16 cellular contexts compared by ENCODE assay signal in genomic region chr5:116355819-116356601, GRCh38.
DNase-seq lines count a peak whose midpoint lies in the region; ATAC-seq and TF ChIP-seq lines count a peak whose summit lies in the region.
"Had no signal": no experiment of that assay in that cellular context is flagged by ENCODE, and none has a peak within 500 bp of the region (broad histone marks: within the 10 kb centered on the region; RNA-seq: fewer than 3 reads in every experiment).

No MANE protein-coding gene starts in this region.

- 62 to 64% methylated on average over 5 to 6 of the region's 6 CpGs for WGBS in transverse colon (ENCODE audit: low coverage in 1 of 2), 2 donors
- 95 to 99% (median 97%) methylated on average over 6 of the region's 6 CpGs for WGBS in heart left ventricle, 4 donors

- TF ChIP-seq RAD21 in HCT116 (IDR thresholded peaks at IDR 0.05; ENCODE audit: low read depth): no peak

- no peak overlapping the region for H3K4me3 ChIP-seq in HCT116 (replicated peaks in 1 of 2; ENCODE audit: low read depth in 1 of 2, low read length in 2 of 2)
- no peak overlapping the region for H3K4me3 ChIP-seq in mucosa of descending colon
- no peak overlapping the region for H3K4me3 ChIP-seq in transverse colon
- H3K4me3 ChIP-seq in heart left ventricle: no peak overlapping the region
- H3K4me3 ChIP-seq: GM23338 had no signal

- CTCF ChIA-PET in HCT116 (lab: Charles Lee): no interaction called here

- H3K9me3 ChIP-seq in HCT116 (ENCODE audit: control insufficient read depth in 1 of 2, insufficient read depth in 1 of 2, low read depth in 1 of 2, low read length in 2 of 2) (no peaks in the 10 kb centered on the region; a peak in 1 of 4 replicates), mucosa of descending colon (peaks cover 8% of the 10 kb centered on the region), transverse colon (peaks cover 0 to 5% of the 10 kb centered on the region in 2 donors), heart left ventricle (peaks cover 0 to 19% (median 2%) of the 10 kb centered on the region in 12 donors)
- H3K9me3 ChIP-seq: BE2C had no signal

- H3K4me2 ChIP-seq in HCT116 (ENCODE audit: low read length): no peak overlapping the region
- H3K4me2 ChIP-seq: GM23338 had no signal

- TF ChIP-seq CTCF in HCT116 (IDR thresholded peaks at IDR 0.05 in 2 of 3, conservative IDR thresholded peaks at IDR 0.05 in 1 of 3; ENCODE audit: borderline replicate concordance in 1 of 3, insufficient read depth in 1 of 3, low read depth in 2 of 3, low read length in 2 of 3): no peak
- TF ChIP-seq CTCF in mucosa of descending colon (IDR thresholded peaks at IDR 0.05): no peak
- TF ChIP-seq CTCF in transverse colon (IDR thresholded peaks at IDR 0.05): no peak
- TF ChIP-seq CTCF in heart left ventricle (IDR thresholded peaks at IDR 0.05): no peak

- in situ Hi-C loops in transverse colon (cut with MboI; ENCODE audit: low pct_ligation_motif_present in 1 of 4, low pct_unique_long_range_greater_than_20kb in 1 of 4, low sequenced_read_pairs in 3 of 4): loop anchor here in 1 of 4 donors (25.0 kb wide), 1 partner anchor 219 kb away; no protein-coding TSS in a partner anchor

- H3K79me2 ChIP-seq in HCT116 (ENCODE audit: insufficient read depth, low read length): no peaks in the 10 kb centered on the region

- no peak overlapping the region for H2AFZ ChIP-seq in HCT116 (ENCODE audit: low read depth, low read length, poor library complexity, severe bottlenecking)
- H2AFZ ChIP-seq: GM23338 had no signal

- no peak for TF ChIP-seq EP300 in transverse colon (IDR thresholded peaks at IDR 0.05; ENCODE audit: low read depth)

- DNase-seq in HCT116 (ENCODE audit: low read depth, low spot score): no peak
- DNase-seq in SW480 (ENCODE audit: low spot score): peak; percentile 22
- no peak for DNase-seq in mucosa of descending colon
- no peak for DNase-seq in transverse colon
- DNase-seq in heart left ventricle: no peak
- DNase-seq in left cardiac atrium: no peak
- DNase-seq: ACHN; BE2C; C1 segment of cervical spinal cord; Caco-2; CD4-positive, CD25-positive, alpha-beta regulatory T cell; CD8-positive, alpha-beta memory T cell; HCEC 1CT; IMR-90 had no signal

- no peaks in the 10 kb centered on the region for H3K9me2 ChIP-seq in HCT116 (ENCODE audit: insufficient read depth)

- H3K36me3 ChIP-seq in HCT116 (ENCODE audit: control insufficient read depth in 1 of 2, insufficient read depth in 2 of 2, low read length in 2 of 2): no peaks in the 10 kb centered on the region
- H3K36me3 ChIP-seq in mucosa of descending colon (ENCODE audit: low read depth): no peaks in the 10 kb centered on the region
- no peaks in the 10 kb centered on the region for H3K36me3 ChIP-seq in transverse colon
- peaks cover 0 to 4% (median 0%) of the 10 kb centered on the region in 9 donors for H3K36me3 ChIP-seq in heart left ventricle
- H3K36me3 ChIP-seq: BE2C had no signal

- intact Hi-C loops in HCT116 (cut with micrococcal nuclease) (no loop called here), mucosa of descending colon (cut with DNase I, micrococcal nuclease) (no loop called here), transverse colon (cut with DNase I; ENCODE audit: low total_unique reads) (no loop called here), heart left ventricle (cut with DNase I) (no loop called here), left cardiac atrium (cut with DNase I) (no loop called here)

- TF ChIP-seq POLR2A in HCT116 (IDR thresholded peaks at IDR 0.05; ENCODE audit: borderline replicate concordance, extremely low read depth, insufficient read depth, insufficient read length) (no peak), transverse colon (IDR thresholded peaks at IDR 0.05) (no peak), heart left ventricle (IDR thresholded peaks at IDR 0.05) (no peak)

- no peak overlapping the region for H3K9ac ChIP-seq in HCT116 (ENCODE audit: low read length)

- RAD21 ChIA-PET in HCT116 (lab: Charles Lee; ENCODE audit: low non-redundant PET in 1 of 2, low total read pairs in 2 of 2, uncharacterized antibody in 2 of 2, unreplicated experiment in 2 of 2): no interaction called here

- POLR2A ChIA-PET in HCT116 (lab: Charles Lee): no interaction called here

- H3K27ac ChIP-seq in HCT116 (ENCODE audit: low read depth, low read length): no peak overlapping the region
- peak overlapping the region in 3 of 4 donors; percentile 32 to 48 (median 41) for H3K27ac ChIP-seq in transverse colon
- no peak overlapping the region for H3K27ac ChIP-seq in heart left ventricle

- no peaks in the 10 kb centered on the region for H3K4me1 ChIP-seq in HCT116 (ENCODE audit: control insufficient read depth in 1 of 2, insufficient read depth in 2 of 2, low read length in 2 of 2)
- H3K4me1 ChIP-seq in mucosa of descending colon (ENCODE audit: low read depth): no peaks in the 10 kb centered on the region
- H3K4me1 ChIP-seq in transverse colon: peaks cover 9 to 36% (median 18%) of the 10 kb centered on the region in 4 donors
- H3K4me1 ChIP-seq in heart left ventricle: peaks cover 0 to 31% (median 28%) of the 10 kb centered on the region in 12 donors
- H3K4me1 ChIP-seq: Caco-2 had no signal

- H3K27me3 ChIP-seq in HCT116 (ENCODE audit: insufficient read depth, low read length) (no peaks in the 10 kb centered on the region), transverse colon (no peaks in the 10 kb centered on the region), heart left ventricle (no peaks in the 10 kb centered on the region)
- H3K27me3 ChIP-seq: BE2C had no signal

- BruUV-seq in HCT116 (replicated peaks; lab: Mats Ljungman, UMichigan): no TSS peak

- H4K20me1 ChIP-seq in HCT116 (ENCODE audit: insufficient read depth): no peaks in the 10 kb centered on the region

- no peak for ATAC-seq in HCT116
- ATAC-seq in mucosa of descending colon: peak; percentile 87
- ATAC-seq in heart left ventricle: no peak
- no peak for ATAC-seq in GM19463 (IDR thresholded peaks at IDR 0.05; ENCODE audit: unreplicated experiment)
- no peak for ATAC-seq in left cardiac atrium
- ATAC-seq: GM23338 had no signal

TF ChIP-seq in HCT116, 20 proteins besides CTCF, POLR2A, EP300 and RAD21:
- TF ChIP-seq TCF7L2 (IDR thresholded peaks at IDR 0.05; ENCODE audit: borderline replicate concordance, extremely low read depth, insufficient read depth, insufficient read length) (peak; percentile 65), YY1 (IDR thresholded peaks at IDR 0.05; ENCODE audit: extremely low read depth, insufficient replicate concordance, low read depth, low read length) (no peak), EGR1 (IDR thresholded peaks at IDR 0.05; ENCODE audit: low read depth) (no peak), EZH2phosphoT487 (IDR thresholded peaks at IDR 0.05; ENCODE audit: borderline replicate concordance) (no peak), REST (IDR thresholded peaks at IDR 0.05; ENCODE audit: low read depth) (no peak), SP1 (IDR thresholded peaks at IDR 0.05; ENCODE audit: low read depth) (no peak)

Comparison
In these comparisons a context has a peak if more than half of its experiments do, and no peak if none do; other contexts are left out.
1. H3K27ac ChIP-seq: peak in transverse colon (3 of 4); none in HCT116 (single experiment) and heart left ventricle (0 of 12).